Comparison of ENCODE assay signal across 35 cellular contexts in genomic region chr2:237657063-237657462, GRCh38.
"Had no signal": no experiment of that assay in that cellular context is flagged by ENCODE, and none has a peak within 500 bp of the region (broad histone marks: within the 10 kb centered on the region; RNA-seq: fewer than 3 reads in every experiment).

No MANE protein-coding gene starts in this region.

- H3K4me3 ChIP-seq: MG63 had no signal

- H3K27me3 ChIP-seq: MG63 had no signal

- DNase-seq: Karpas-422, Kasumi-1, MG63, MM.1S, MV-4-11, NCI-H1048, NCI-H1092, NCI-H1092 treated with DMSO at 0.1 percent for 48 hours, NCI-H1105, NCI-H1105 treated with DMSO at 0.1 percent for 48 hours, NCI-H1417, NCI-H1417 treated with DMSO at 0.1 percent for 48 hours, NCI-H1436, NCI-H1436 treated with DMSO at 0.1 percent for 48 hours, NCI-H146, NCI-H1694, NCI-H1694 treated with DMSO at 0.1 percent for 48 hours, NCI-H187, NCI-H187 treated with DMSO at 0.1 percent for 48 hours, NCI-H1930, NCI-H2029, NCI-H2029 treated with DMSO at 0.1 percent for 48 hours, NCI-H2081, NCI-H2081 treated with DMSO at 0.1 percent for 48 hours, NCI-H2107, NCI-H2171, NCI-H2227 treated with DMSO at 0.1 percent for 48 hours, NCI-H226, NCI-H345, NCI-H446, NCI-H446 treated with DMSO at 0.1 percent for 48 hours, NCI-H510A, NCI-H510A treated with DMSO at 0.1 percent for 48 hours, NCI-H524, NCI-H524 treated with DMSO at 0.1 percent for 48 hours had no signal
